7 cellular contexts compared by ENCODE assay signal in genomic region chr10:264160-265073, GRCh38.
DNase-seq lines count a peak whose midpoint lies in the region; ATAC-seq, FAIRE-seq and TF ChIP-seq lines count a peak whose summit lies in the region.
"Not testable (repeated sequence)": the region's sequence is repeated elsewhere in the genome, so short reads cannot be mapped to it uniquely, and the experiment has no call there.

No MANE protein-coding gene starts in this region.

- FAIRE-seq in HTR-8/SVneo (lab: Jason Lieb, UNC), result peak; percentile 81

- H3K4me3 ChIP-seq in fibroblast of mammary gland (ENCODE audit: control insufficient read depth, low read depth, low read length), result not testable (repeated sequence)

- ATAC-seq in activated naive CD4-positive, alpha-beta T cell treated with anti-CD3 and anti-CD28 coated beads, Interleukin-2, amount 50 U/mL, for 72 hours, result peak; percentile 54 to 71

- not testable (repeated sequence) for H3K27ac Mint-ChIP-seq in activated naive CD4-positive, alpha-beta T cell treated with anti-CD3 and anti-CD28 coated beads, Interleukin-2, amount 50 U/mL, for 72 hours

- H3K36me3 Mint-ChIP-seq in activated naive CD4-positive, alpha-beta T cell treated with anti-CD3 and anti-CD28 coated beads, Interleukin-2, amount 50 U/mL, for 72 hours, result not testable (repeated sequence)

- not testable (repeated sequence) for TF ChIP-seq CTCF in fibroblast of mammary gland (conservative IDR thresholded peaks at IDR 0.05; ENCODE audit: control insufficient read depth, insufficient read depth, low read depth, low read length)

- H3K9me3 Mint-ChIP-seq in activated naive CD4-positive, alpha-beta T cell treated with anti-CD3 and anti-CD28 coated beads, Interleukin-2, amount 50 U/mL, for 72 hours, result not testable (repeated sequence)

- DNase-seq in Daoy (ENCODE audit: low read depth), result peak; percentile 14
- DNase-seq in HTR-8/SVneo (ENCODE audit: insufficient read length, low spot score); activated naive CD4-positive, alpha-beta T cell treated with anti-CD3 and anti-CD28 coated beads, Interleukin-2, amount 50 U/mL, for 72 hours (ENCODE audit: low spot score in 2 of 2): not testable (repeated sequence)
- DNase-seq in RPMI7951 (ENCODE audit: low read depth), result peak; percentile 29
- peak; percentile 11 for DNase-seq in activated CD4-positive, alpha-beta T cell treated with anti-CD3 and anti-CD28 coated beads for 48 hours
- peak; percentile 56 for DNase-seq in fibroblast of mammary gland (ENCODE audit: low read depth)
- DNase-seq in renal cortical epithelial cell (ENCODE audit: low read depth), result peak; percentile 7
